Comparison of ENCODE assay signal across 1 cellular context in the genomic region with DNA sequence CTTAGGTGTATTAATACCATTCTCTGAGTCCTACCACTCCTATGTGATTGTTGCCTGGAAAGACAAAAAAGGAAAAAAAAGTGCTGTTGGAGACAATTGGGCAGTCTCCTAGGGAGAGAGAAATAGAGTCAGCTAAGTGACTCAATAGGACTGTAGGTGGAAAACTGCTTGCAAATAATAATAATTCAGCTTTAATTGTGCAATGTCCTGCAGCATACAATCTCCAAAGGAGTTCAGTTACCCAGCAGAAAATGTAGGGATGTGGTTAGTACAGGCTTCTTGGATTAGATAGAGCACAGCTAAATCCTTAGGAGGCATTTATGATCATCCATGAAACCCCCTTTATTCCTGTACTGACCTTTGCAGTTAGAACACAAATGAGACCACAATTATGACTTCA.
TF ChIP-seq lines count a peak whose summit lies in the region.

No MANE protein-coding gene starts in this region.

TF ChIP-seq in GM12878, 131 proteins besides CTCF, POLR2A, EP300 and RAD21:
- TF ChIP-seq POLR2AphosphoS5 (IDR thresholded peaks at IDR 0.05; ENCODE audit: low read length), result no peak
- TF ChIP-seq RBBP5 (conservative IDR thresholded peaks at IDR 0.05), result no peak
- no peak for TF ChIP-seq SP1 (IDR thresholded peaks at IDR 0.05; ENCODE audit: low read depth, low read length)
- TF ChIP-seq PAX8 (IDR thresholded peaks at IDR 0.05), result no peak
- TF ChIP-seq NR2C2 (IDR thresholded peaks at IDR 0.05; ENCODE audit: borderline replicate concordance, control insufficient read depth, insufficient read length, low read depth), result no peak
- TF ChIP-seq BCL11A (IDR thresholded peaks at IDR 0.05; ENCODE audit: low read depth, low read length), result no peak
- TF ChIP-seq, protein P1, sequence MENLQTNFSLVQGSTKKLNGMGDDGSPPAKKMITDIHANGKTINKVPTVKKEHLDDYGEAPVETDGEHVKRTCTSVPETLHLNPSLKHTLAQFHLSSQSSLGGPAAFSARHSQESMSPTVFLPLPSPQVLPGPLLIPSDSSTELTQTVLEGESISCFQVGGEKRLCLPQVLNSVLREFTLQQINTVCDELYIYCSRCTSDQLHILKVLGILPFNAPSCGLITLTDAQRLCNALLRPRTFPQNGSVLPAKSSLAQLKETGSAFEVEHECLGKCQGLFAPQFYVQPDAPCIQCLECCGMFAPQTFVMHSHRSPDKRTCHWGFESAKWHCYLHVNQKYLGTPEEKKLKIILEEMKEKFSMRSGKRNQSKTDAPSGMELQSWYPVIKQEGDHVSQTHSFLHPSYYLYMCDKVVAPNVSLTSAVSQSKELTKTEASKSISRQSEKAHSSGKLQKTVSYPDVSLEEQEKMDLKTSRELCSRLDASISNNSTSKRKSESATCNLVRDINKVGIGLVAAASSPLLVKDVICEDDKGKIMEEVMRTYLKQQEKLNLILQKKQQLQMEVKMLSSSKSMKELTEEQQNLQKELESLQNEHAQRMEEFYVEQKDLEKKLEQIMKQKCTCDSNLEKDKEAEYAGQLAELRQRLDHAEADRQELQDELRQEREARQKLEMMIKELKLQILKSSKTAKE (IDR thresholded peaks at IDR 0.05; ENCODE audit: low read depth, poor library complexity, severe bottlenecking), result no peak
- no peak for TF ChIP-seq KAT2A (conservative IDR thresholded peaks at IDR 0.05; ENCODE audit: control insufficient read depth, low read depth, low read length)
- no peak for TF ChIP-seq ZNF274 (IDR thresholded peaks at IDR 0.05; ENCODE audit: insufficient read depth, insufficient read length)
- no peak for TF ChIP-seq NFYA (IDR thresholded peaks at IDR 0.05; ENCODE audit: borderline replicate concordance, low read depth, low read length)
- no peak for TF ChIP-seq KLF5 (IDR thresholded peaks at IDR 0.05; ENCODE audit: partially characterized antibody)
- no peak for TF ChIP-seq EZH2 (IDR thresholded peaks at IDR 0.05; ENCODE audit: borderline replicate concordance, control insufficient read depth, low read depth, low read length)
- TF ChIP-seq SPI1 (IDR thresholded peaks at IDR 0.05; ENCODE audit: borderline replicate concordance, insufficient read depth, low read depth, low read length), result no peak
- no peak for TF ChIP-seq ZZZ3 (IDR thresholded peaks at IDR 0.05; ENCODE audit: control insufficient read depth, insufficient read length, low read depth)
- no peak for TF ChIP-seq BMI1 (IDR thresholded peaks at IDR 0.05; ENCODE audit: borderline replicate concordance)
- TF ChIP-seq ZNF384 (IDR thresholded peaks at IDR 0.05; ENCODE audit: borderline replicate concordance, low read depth, low read length), result no peak
- no peak for TF ChIP-seq RB1 (IDR thresholded peaks at IDR 0.05; ENCODE audit: borderline replicate concordance)
- no peak for TF ChIP-seq BCL3 (IDR thresholded peaks at IDR 0.05; ENCODE audit: borderline replicate concordance, insufficient read depth, low read depth, low read length, poor library complexity, severe bottlenecking)
- TF ChIP-seq, protein P2, sequence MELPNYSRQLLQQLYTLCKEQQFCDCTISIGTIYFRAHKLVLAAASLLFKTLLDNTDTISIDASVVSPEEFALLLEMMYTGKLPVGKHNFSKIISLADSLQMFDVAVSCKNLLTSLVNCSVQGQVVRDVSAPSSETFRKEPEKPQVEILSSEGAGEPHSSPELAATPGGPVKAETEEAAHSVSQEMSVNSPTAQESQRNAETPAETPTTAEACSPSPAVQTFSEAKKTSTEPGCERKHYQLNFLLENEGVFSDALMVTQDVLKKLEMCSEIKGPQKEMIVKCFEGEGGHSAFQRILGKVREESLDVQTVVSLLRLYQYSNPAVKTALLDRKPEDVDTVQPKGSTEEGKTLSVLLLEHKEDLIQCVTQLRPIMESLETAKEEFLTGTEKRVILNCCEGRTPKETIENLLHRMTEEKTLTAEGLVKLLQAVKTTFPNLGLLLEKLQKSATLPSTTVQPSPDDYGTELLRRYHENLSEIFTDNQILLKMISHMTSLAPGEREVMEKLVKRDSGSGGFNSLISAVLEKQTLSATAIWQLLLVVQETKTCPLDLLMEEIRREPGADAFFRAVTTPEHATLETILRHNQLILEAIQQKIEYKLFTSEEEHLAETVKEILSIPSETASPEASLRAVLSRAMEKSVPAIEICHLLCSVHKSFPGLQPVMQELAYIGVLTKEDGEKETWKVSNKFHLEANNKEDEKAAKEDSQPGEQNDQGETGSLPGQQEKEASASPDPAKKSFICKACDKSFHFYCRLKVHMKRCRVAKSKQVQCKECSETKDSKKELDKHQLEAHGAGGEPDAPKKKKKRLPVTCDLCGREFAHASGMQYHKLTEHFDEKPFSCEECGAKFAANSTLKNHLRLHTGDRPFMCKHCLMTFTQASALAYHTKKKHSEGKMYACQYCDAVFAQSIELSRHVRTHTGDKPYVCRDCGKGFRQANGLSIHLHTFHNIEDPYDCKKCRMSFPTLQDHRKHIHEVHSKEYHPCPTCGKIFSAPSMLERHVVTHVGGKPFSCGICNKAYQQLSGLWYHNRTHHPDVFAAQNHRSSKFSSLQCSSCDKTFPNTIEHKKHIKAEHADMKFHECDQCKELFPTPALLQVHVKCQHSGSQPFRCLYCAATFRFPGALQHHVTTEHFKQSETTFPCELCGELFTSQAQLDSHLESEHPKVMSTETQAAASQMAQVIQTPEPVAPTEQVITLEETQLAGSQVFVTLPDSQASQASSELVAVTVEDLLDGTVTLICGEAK (IDR thresholded peaks at IDR 0.05; ENCODE audit: borderline replicate concordance), result no peak
